Comparison of ENCODE assay signal across 8 cellular contexts in the genomic region with DNA sequence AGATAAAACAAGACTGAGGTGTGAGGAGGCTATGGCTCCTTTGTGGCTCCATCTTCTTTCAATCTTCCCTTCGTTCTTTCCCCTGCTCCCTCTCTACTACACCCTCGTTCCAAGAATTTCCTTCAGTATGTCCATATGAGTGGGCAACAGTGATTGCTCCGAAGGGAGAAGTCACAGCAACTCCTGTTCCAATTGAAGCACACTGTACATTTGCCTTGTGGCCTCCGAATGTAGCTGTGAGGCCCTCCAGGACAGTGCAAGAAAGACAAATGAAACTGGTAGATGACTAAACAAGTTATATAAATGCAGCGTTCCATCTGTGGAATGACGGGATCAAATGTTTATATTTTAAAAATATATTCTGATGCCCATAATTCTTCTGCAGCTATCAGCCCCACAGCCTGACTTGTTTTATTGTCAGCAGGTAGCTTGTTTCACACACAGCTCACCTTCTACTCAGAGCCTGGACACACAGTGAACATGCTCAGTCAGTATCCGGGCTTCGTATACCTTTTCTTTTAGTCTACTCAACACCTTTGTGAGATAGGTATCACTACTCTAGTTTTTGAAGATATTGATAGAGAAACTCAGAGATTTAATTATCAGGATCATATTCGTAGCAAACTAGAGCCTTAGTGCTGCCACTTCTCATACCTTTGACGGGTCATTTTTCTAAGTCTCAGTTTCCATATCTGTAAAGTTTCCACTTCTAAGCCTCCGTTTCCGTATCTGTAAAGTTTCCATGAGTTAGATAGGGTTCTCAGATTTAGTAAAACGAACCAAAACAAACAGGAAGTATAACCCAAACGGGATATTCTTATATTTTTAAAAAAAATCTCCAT. TPM values are rescaled to one million over a fixed set of nuclear protein-coding genes. Genes with fewer than 3 reads are reported as not detected.
A peak's percentile ranks its signal among the peaks of the same experiment; 100 is the strongest.
DNase-seq lines count a peak whose midpoint lies in the region; TF ChIP-seq lines count a peak whose summit lies in the region.

No MANE protein-coding gene starts in this region.

- H3K27ac ChIP-seq in SJSA1 = peak overlapping the region; percentile 56

- H3K4me1 ChIP-seq in SJSA1 (replicated peaks) = peaks cover 4% of the 10 kb centered on the region; the same call in 1 of the 2 replicates

- peaks cover 9% of the 10 kb centered on the region for H3K9me3 Mint-ChIP-seq in activated naive CD4-positive, alpha-beta T cell treated with anti-CD3 and anti-CD28 coated beads, Interleukin-2, amount 10 ng/mL, durations not matched to agents 7 days and 5 days
- peaks cover 12% of the 10 kb centered on the region for H3K9me3 Mint-ChIP-seq in stimulated activated naive CD8-positive, alpha-beta T cell treated with anti-CD3 and anti-CD28 coated beads, Interleukin-15, Interleukin-2, amounts not matched to agents 100 ng/mL and 50 ng/mL, for 24 hours

- peak; percentile 27 for DNase-seq in activated naive CD4-positive, alpha-beta T cell treated with anti-CD3 and anti-CD28 coated beads, Interleukin-2, amount 10 ng/mL, durations not matched to agents 7 days and 5 days
- DNase-seq in activated naive CD4-positive, alpha-beta T cell treated with anti-CD3 and anti-CD28 coated beads, Interleukin-2, amount 50 U/mL, for 16 hours = no peak
- DNase-seq in SJSA1 (ENCODE audit: low read depth in 1 of 2, low spot score in 2 of 2) = no peak
- DNase-seq in foreskin fibroblast = no peak
- DNase-seq in NCI-H774 (lab: John Stamatoyannopoulos, UW) = no peak
- DNase-seq in islet precursor cell = no peak
- no peak for DNase-seq in DMS 273 (lab: John Stamatoyannopoulos, UW; ENCODE audit: unreplicated experiment)

- no peaks in the 10 kb centered on the region for H3K9me3 ChIP-seq in SJSA1 (replicated peaks)

- no peaks in the 10 kb centered on the region for H3K27me3 ChIP-seq in SJSA1 (replicated peaks)

- peak overlapping the region; percentile 98 for H3K27ac Mint-ChIP-seq in activated naive CD4-positive, alpha-beta T cell treated with anti-CD3 and anti-CD28 coated beads, Interleukin-2, amount 10 ng/mL, durations not matched to agents 7 days and 5 days
- peak overlapping the region; percentile 100 for H3K27ac Mint-ChIP-seq in stimulated activated naive CD8-positive, alpha-beta T cell treated with anti-CD3 and anti-CD28 coated beads, Interleukin-15, Interleukin-2, amounts not matched to agents 100 ng/mL and 50 ng/mL, for 24 hours

- no peak for TF ChIP-seq CTCF in foreskin fibroblast (IDR thresholded peaks at IDR 0.05; ENCODE audit: low read depth, low read length)

- peaks cover 9% of the 10 kb centered on the region for H3K36me3 ChIP-seq in SJSA1

- CTCF ChIA-PET in activated naive CD4-positive, alpha-beta T cell treated with anti-CD3 and anti-CD28 coated beads, Interleukin-2, amount 10 ng/mL, durations not matched to agents 7 days and 5 days (lab: Charles Lee) = interaction anchor here (0.7 to 0.8 kb wide), 2 partner anchors 24 to 406 kb away, joined by 3 read pairs; no protein-coding TSS in a partner anchor

- H3K4me3 Mint-ChIP-seq in activated naive CD4-positive, alpha-beta T cell treated with anti-CD3 and anti-CD28 coated beads, Interleukin-2, amount 10 ng/mL, durations not matched to agents 7 days and 5 days = peak overlapping the region; percentile 82
- peak overlapping the region; percentile 93 for H3K4me3 Mint-ChIP-seq in stimulated activated naive CD8-positive, alpha-beta T cell treated with anti-CD3 and anti-CD28 coated beads, Interleukin-15, Interleukin-2, amounts not matched to agents 100 ng/mL and 50 ng/mL, for 24 hours

- no peaks in the 10 kb centered on the region for H3K27me3 Mint-ChIP-seq in activated naive CD4-positive, alpha-beta T cell treated with anti-CD3 and anti-CD28 coated beads, Interleukin-2, amount 10 ng/mL, durations not matched to agents 7 days and 5 days
- H3K27me3 Mint-ChIP-seq in stimulated activated naive CD8-positive, alpha-beta T cell treated with anti-CD3 and anti-CD28 coated beads, Interleukin-15, Interleukin-2, amounts not matched to agents 100 ng/mL and 50 ng/mL, for 24 hours = no peaks in the 10 kb centered on the region

- H3K4me3 ChIP-seq in SJSA1 = peak overlapping the region; percentile 94
- peak overlapping the region; percentile 89 to 94 for H3K4me3 ChIP-seq in foreskin fibroblast (ENCODE audit: low read depth in 1 of 2, low read length in 2 of 2)

- peaks cover 32% of the 10 kb centered on the region for H3K4me1 Mint-ChIP-seq in activated naive CD4-positive, alpha-beta T cell treated with anti-CD3 and anti-CD28 coated beads, Interleukin-2, amount 10 ng/mL, durations not matched to agents 7 days and 5 days
- peaks cover 31% of the 10 kb centered on the region for H3K4me1 Mint-ChIP-seq in stimulated activated naive CD8-positive, alpha-beta T cell treated with anti-CD3 and anti-CD28 coated beads, Interleukin-15, Interleukin-2, amounts not matched to agents 100 ng/mL and 50 ng/mL, for 24 hours (ENCODE audit: low read depth)

- H3K36me3 Mint-ChIP-seq in activated naive CD4-positive, alpha-beta T cell treated with anti-CD3 and anti-CD28 coated beads, Interleukin-2, amount 10 ng/mL, durations not matched to agents 7 days and 5 days = peaks cover 29% of the 10 kb centered on the region
- peaks cover 24% of the 10 kb centered on the region for H3K36me3 Mint-ChIP-seq in stimulated activated naive CD8-positive, alpha-beta T cell treated with anti-CD3 and anti-CD28 coated beads, Interleukin-15, Interleukin-2, amounts not matched to agents 100 ng/mL and 50 ng/mL, for 24 hours (ENCODE audit: low read depth)

RNA-seq across cellular contexts. Expression of a gene that starts 1.2 kb away (rescaled TPM):
- total RNA-seq in SJSA1 (2014; rRNA removed; shearing (Covaris generic)) = 28.3 and 45.0 TPM in 2 replicates
